In the genomic region with DNA sequence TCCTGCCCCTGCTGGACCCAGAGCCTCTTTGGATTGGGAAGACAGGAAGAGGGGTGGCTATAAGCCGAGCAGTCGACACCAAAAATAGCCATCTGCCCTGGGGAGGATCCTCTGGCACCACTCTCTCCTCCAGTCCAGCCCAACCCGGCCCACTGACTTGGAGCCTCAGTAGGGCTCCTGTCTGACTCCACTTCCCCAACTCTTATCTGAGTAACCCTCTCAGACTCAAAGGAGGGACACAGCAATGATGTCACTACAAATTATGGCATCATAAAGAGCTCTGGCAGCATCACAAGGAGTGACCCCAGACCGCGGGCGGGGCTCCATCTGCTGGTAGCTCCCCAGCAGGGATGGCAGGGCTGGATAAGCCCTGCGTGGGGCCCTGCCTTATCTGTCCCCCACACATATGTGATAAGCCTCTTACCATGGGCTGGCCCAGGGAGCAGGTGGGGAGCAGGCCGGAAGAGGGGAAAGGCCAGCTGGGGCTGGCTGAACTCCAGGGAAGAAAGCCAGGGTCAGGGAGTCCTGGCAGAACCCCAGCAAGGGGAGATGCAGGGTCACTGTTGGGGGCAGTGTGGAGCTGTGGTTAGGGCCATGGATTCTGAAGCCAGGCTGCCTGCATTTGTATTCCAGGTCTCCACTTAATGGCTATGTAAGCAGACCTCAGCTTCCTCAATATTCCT, we compare ENCODE assay signal across 1 cellular context.
TF ChIP-seq lines count a peak whose summit lies in the region.

No MANE protein-coding gene starts in this region.

TF ChIP-seq in K562, 482 proteins besides CTCF, POLR2A, EP300 and RAD21 (continued from another document and continues in another):
- TF ChIP-seq ZFP91 (CRISPR knock-in tag; IDR thresholded peaks at IDR 0.05): no peak
- no peak for TF ChIP-seq TGIF2 (CRISPR knock-in tag; IDR thresholded peaks at IDR 0.05)
- no peak for TF ChIP-seq POLR2H (tag; IDR thresholded peaks at IDR 0.05; ENCODE audit: low read depth)
- TF ChIP-seq HNRNPL (IDR thresholded peaks at IDR 0.05; ENCODE audit: low read depth, low read length): no peak
- no peak; the same call in 1 of the 2 replicates for TF ChIP-seq MTF1 (CRISPR knock-in tag; IDR thresholded peaks at IDR 0.05; ENCODE audit: borderline replicate concordance)
- TF ChIP-seq MBD2 (IDR thresholded peaks at IDR 0.05; ENCODE audit: borderline replicate concordance, low read depth): peak; percentile 92
- TF ChIP-seq, protein P1, sequence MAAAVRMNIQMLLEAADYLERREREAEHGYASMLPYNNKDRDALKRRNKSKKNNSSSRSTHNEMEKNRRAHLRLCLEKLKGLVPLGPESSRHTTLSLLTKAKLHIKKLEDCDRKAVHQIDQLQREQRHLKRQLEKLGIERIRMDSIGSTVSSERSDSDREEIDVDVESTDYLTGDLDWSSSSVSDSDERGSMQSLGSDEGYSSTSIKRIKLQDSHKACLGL (CRISPR knock-in tag; IDR thresholded peaks at IDR 0.05; ENCODE audit: borderline replicate concordance, poor library complexity, severe bottlenecking): no peak
- TF ChIP-seq POLR3A (IDR thresholded peaks at IDR 0.05; ENCODE audit: borderline replicate concordance, extremely low read depth, insufficient read depth, insufficient read length): no peak
- TF ChIP-seq, protein P2, sequence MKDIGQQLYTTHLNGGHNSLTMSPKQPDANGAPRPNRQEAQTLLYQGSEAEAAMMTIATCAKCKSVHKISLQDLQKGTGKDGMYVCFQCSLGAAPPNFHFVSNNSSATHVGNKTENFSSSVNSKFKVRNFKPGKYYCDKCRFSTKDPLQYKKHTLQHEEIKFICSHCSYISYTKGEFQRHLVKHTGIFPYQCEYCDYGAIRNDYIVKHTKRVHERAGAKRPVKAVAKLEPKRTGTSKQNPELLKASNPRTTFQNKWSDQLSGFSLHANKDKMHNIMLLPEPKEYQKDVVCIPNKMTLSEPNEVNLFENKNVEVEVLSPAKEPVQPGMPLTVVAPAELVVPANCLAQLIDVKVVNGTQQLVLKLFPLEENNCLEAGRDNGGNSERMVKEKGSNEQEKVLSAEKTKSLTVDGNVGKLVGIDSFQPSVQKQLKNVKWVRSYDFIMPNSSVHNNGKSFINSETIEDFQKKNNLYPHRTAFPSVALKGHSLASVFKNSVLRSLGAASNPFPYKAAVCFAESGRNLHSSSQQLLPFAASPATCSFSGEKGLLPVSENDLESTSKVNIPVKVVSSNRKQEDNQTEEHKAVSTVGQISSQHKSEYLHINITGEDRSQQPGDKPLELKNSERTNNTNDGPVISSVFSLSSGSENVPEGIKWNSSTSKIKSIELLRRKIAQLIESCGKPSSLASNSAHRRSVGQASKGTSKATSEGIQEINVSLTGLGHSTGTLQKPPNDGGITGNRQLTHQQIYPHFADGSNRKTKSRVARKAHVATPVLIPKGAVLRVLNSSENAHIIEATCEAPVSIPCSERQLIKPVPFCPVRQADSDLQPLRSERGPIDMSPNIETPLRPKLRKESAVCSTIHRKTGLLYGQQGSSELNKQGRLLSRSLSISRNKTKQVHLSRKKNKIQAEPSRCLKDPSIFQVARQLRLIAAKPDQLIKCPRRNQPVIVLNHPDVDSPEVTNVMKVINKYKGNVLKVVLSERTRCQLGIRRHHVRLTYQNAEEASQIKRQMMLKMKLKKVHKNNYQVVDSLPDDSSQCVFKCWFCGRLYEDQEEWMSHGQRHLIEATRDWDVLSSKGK (CRISPR knock-in tag; IDR thresholded peaks at IDR 0.05): no peak
- no peak for TF ChIP-seq ARID2 (IDR thresholded peaks at IDR 0.05)
- no peak for TF ChIP-seq PPARD (CRISPR knock-in tag; IDR thresholded peaks at IDR 0.05)
- TF ChIP-seq RBM34 (IDR thresholded peaks at IDR 0.05; ENCODE audit: borderline replicate concordance, insufficient read depth, low read length): no peak
- peak; percentile 91 for TF ChIP-seq TCFL5 (CRISPR knock-in tag; conservative IDR thresholded peaks at IDR 0.05)
- TF ChIP-seq MAZ (CRISPR knock-in tag; conservative IDR thresholded peaks at IDR 0.05 in 1 of 2, IDR thresholded peaks at IDR 0.05 in 1 of 2): peak; percentile 99 to 100
- no peak for TF ChIP-seq CHCHD3 (CRISPR knock-in tag; IDR thresholded peaks at IDR 0.05)
- no peak for TF ChIP-seq ADNP (tag; IDR thresholded peaks at IDR 0.05)
- no peak for TF ChIP-seq NFE2L1 (tag; IDR thresholded peaks at IDR 0.05; ENCODE audit: borderline replicate concordance, low read depth)
- no peak for TF ChIP-seq ZBTB40 (IDR thresholded peaks at IDR 0.05)
- TF ChIP-seq ZBTB40 (CRISPR knock-in tag; IDR thresholded peaks at IDR 0.05): no peak
- TF ChIP-seq ZNF668 (CRISPR knock-in tag; IDR thresholded peaks at IDR 0.05): peak; percentile 84; the same call in 1 of the 2 replicates
- TF ChIP-seq ZBTB11 (CRISPR knock-in tag; IDR thresholded peaks at IDR 0.05): peak in 2 of 3 experiments; percentile 39 to 95; a peak in 3 of 6 replicates
- TF ChIP-seq STAT6 (CRISPR knock-in tag; IDR thresholded peaks at IDR 0.05): peak; percentile 92; the same call in 1 of the 2 replicates
- TF ChIP-seq XRCC5 (IDR thresholded peaks at IDR 0.05; ENCODE audit: low read depth, low read length): peak; percentile 96
- 0 out of 2 replicates have a peak, but pooled peaks have one; percentile 43 for TF ChIP-seq ZNF696 (CRISPR knock-in tag; conservative IDR thresholded peaks at IDR 0.05)
- TF ChIP-seq CGGBP1 (CRISPR knock-in tag; IDR thresholded peaks at IDR 0.05): no peak
- TF ChIP-seq, protein P3, sequence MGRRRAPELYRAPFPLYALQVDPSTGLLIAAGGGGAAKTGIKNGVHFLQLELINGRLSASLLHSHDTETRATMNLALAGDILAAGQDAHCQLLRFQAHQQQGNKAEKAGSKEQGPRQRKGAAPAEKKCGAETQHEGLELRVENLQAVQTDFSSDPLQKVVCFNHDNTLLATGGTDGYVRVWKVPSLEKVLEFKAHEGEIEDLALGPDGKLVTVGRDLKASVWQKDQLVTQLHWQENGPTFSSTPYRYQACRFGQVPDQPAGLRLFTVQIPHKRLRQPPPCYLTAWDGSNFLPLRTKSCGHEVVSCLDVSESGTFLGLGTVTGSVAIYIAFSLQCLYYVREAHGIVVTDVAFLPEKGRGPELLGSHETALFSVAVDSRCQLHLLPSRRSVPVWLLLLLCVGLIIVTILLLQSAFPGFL (CRISPR knock-in tag; IDR thresholded peaks at IDR 0.05): no peak
- TF ChIP-seq ZC3H4 (CRISPR knock-in tag; IDR thresholded peaks at IDR 0.05; ENCODE audit: borderline replicate concordance): no peak
- TF ChIP-seq ZNF584 (CRISPR knock-in tag; IDR thresholded peaks at IDR 0.05; ENCODE audit: low read depth): peak; percentile 99
- TF ChIP-seq E2F3 (CRISPR knock-in tag; IDR thresholded peaks at IDR 0.05): peak; percentile 97
